Comparison of ENCODE assay signal across 20 cellular contexts in genomic region chr10:24242562-24242961, GRCh38.
"Had no signal": no experiment of that assay in that cellular context is flagged by ENCODE, and none has a peak within 500 bp of the region (broad histone marks: within the 10 kb centered on the region; RNA-seq: fewer than 3 reads in every experiment).

No MANE protein-coding gene starts in this region.

- DNase-seq: activated CD4-positive, alpha-beta T cell treated with anti-CD3 and anti-CD28 coated beads for 36 hours; activated CD4-positive, alpha-beta T cell treated with anti-CD3 and anti-CD28 coated beads, Interleukin-2, amount 50 U/mL, for 4 hours; activated effector memory CD4-positive, alpha-beta T cell treated with Interleukin-2 at 50 U/mL for 16 hours; activated naive CD4-positive, alpha-beta T cell treated with anti-CD3 and anti-CD28 coated beads for 36 hours; activated T-cell treated with anti-CD3 and anti-CD28 coated beads, Interleukin-2, amount 50 U/mL, for 48 hours; central memory CD4-positive, alpha-beta T cell; effector memory CD8-positive, alpha-beta T cell; heart right ventricle; left colon; mesenchymal stem cell; mucosa of descending colon; nucleus accumbens; right lobe of liver; stimulated activated CD4-positive, alpha-beta T cell treated with anti-CD3 and anti-CD28 coated beads, Interleukin-2, amount 100 ng/mL, for 24 hours; stimulated activated naive CD8-positive, alpha-beta T cell treated with anti-CD3 and anti-CD28 coated beads, Interleukin-15, amount 100 ng/mL, for 72 hours; T-helper 1 cell; tibial artery had no signal

- H3K27ac Mint-ChIP-seq: activated CD4-positive, alpha-beta T cell treated with anti-CD3 and anti-CD28 coated beads for 36 hours; activated naive CD4-positive, alpha-beta T cell treated with anti-CD3 and anti-CD28 coated beads for 36 hours; effector memory CD8-positive, alpha-beta T cell; stimulated activated effector memory CD8-positive, alpha-beta T cell treated with anti-CD3 and anti-CD28 coated beads, Interleukin-12 subunit alpha, Interleukin-12 subunit beta, amount 100 ng/mL, for 72 hours; stimulated activated naive CD8-positive, alpha-beta T cell treated with anti-CD3 and anti-CD28 coated beads, Interleukin-15, amount 100 ng/mL, for 72 hours; WTC11 had no signal

- H3K9me3 Mint-ChIP-seq: activated naive CD4-positive, alpha-beta T cell treated with anti-CD3 and anti-CD28 coated beads for 36 hours; brain; stimulated activated effector memory CD8-positive, alpha-beta T cell treated with anti-CD3 and anti-CD28 coated beads, Interleukin-12 subunit alpha, Interleukin-12 subunit beta, amount 100 ng/mL, for 72 hours; stimulated activated naive CD8-positive, alpha-beta T cell treated with anti-CD3 and anti-CD28 coated beads, Interleukin-15, amount 100 ng/mL, for 72 hours; WTC11 had no signal

- H3K4me1 Mint-ChIP-seq: activated CD4-positive, alpha-beta T cell treated with anti-CD3 and anti-CD28 coated beads for 36 hours; stimulated activated effector memory CD8-positive, alpha-beta T cell treated with anti-CD3 and anti-CD28 coated beads, Interleukin-12 subunit alpha, Interleukin-12 subunit beta, amount 100 ng/mL, for 72 hours; stimulated activated naive CD8-positive, alpha-beta T cell treated with anti-CD3 and anti-CD28 coated beads, Interleukin-15, amount 100 ng/mL, for 72 hours had no signal

- H3K4me3 Mint-ChIP-seq: activated CD4-positive, alpha-beta T cell treated with anti-CD3 and anti-CD28 coated beads for 36 hours; activated naive CD4-positive, alpha-beta T cell treated with anti-CD3 and anti-CD28 coated beads for 36 hours; effector memory CD8-positive, alpha-beta T cell; stimulated activated effector memory CD8-positive, alpha-beta T cell treated with anti-CD3 and anti-CD28 coated beads, Interleukin-12 subunit alpha, Interleukin-12 subunit beta, amount 100 ng/mL, for 72 hours; stimulated activated naive CD8-positive, alpha-beta T cell treated with anti-CD3 and anti-CD28 coated beads, Interleukin-15, amount 100 ng/mL, for 72 hours; WTC11 had no signal

- H3K36me3 Mint-ChIP-seq: brain; stimulated activated effector memory CD8-positive, alpha-beta T cell treated with anti-CD3 and anti-CD28 coated beads, Interleukin-12 subunit alpha, Interleukin-12 subunit beta, amount 100 ng/mL, for 72 hours; WTC11 had no signal

- H3K27me3 Mint-ChIP-seq: brain; effector memory CD8-positive, alpha-beta T cell had no signal

- ATAC-seq: activated CD4-positive, alpha-beta T cell treated with anti-CD3 and anti-CD28 coated beads for 36 hours; effector memory CD8-positive, alpha-beta T cell; left colon; mucosa of descending colon; right lobe of liver; stimulated activated effector memory CD8-positive, alpha-beta T cell treated with anti-CD3 and anti-CD28 coated beads, Interleukin-12 subunit alpha, Interleukin-12 subunit beta, amount 100 ng/mL, for 72 hours; stimulated activated naive CD8-positive, alpha-beta T cell treated with anti-CD3 and anti-CD28 coated beads, Interleukin-15, amount 100 ng/mL, for 72 hours; WTC11 had no signal
